ENCODE assay signal across 26 cellular contexts in genomic region chr5:298737-299125, GRCh38.
"Had no signal": no experiment of that assay in that cellular context is flagged by ENCODE, and none has a peak within 500 bp of the region (broad histone marks: within the 10 kb centered on the region; RNA-seq: fewer than 3 reads in every experiment).

No MANE protein-coding gene starts in this region.

- H3K27ac ChIP-seq: neural progenitor cell, ovary, parathyroid adenoma, psoas muscle, right lobe of liver, stomach, thoracic aorta, thyroid gland, tibial nerve, upper lobe of left lung, vagina had no signal

- ATAC-seq: natural killer cell; psoas muscle; right cardiac atrium; right lobe of liver; stimulated activated effector memory CD8-positive, alpha-beta T cell treated with anti-CD3 and anti-CD28 coated beads, Interleukin-12 subunit alpha, Interleukin-12 subunit beta, amount 100 ng/mL, for 72 hours; stimulated activated naive B cell treated with anti-CD40 and anti-IgM and Interleukin-4, amounts not matched to agents 10 μg/mL and 1 μg/mL and 100 μg/mL, for 72 hours had no signal

- H3K9me3 ChIP-seq: ovary, psoas muscle, right lobe of liver, stomach, thoracic aorta, thyroid gland, tibial nerve, upper lobe of left lung, vagina had no signal

- H2AFZ ChIP-seq: neural progenitor cell, parathyroid adenoma had no signal

- H3K27me3 ChIP-seq: neural progenitor cell, ovary, right lobe of liver, stomach, thyroid gland, tibial nerve, upper lobe of left lung, vagina had no signal

- DNase-seq: natural killer cell; occipital lobe; ovary; small intestine; stimulated activated CD4-positive, alpha-beta T cell treated with anti-CD3 and anti-CD28 coated beads, Interleukin-15, amount 100 ng/mL, for 24 hours; stimulated activated CD4-positive, alpha-beta T cell treated with anti-CD3 and anti-CD28 coated beads, Interleukin-2, amount 100 ng/mL, for 24 hours; stimulated activated CD4-positive, alpha-beta T cell treated with anti-CD3 and anti-CD28 coated beads, Interleukin-2, amount 100 ng/mL, for 48 hours; stimulated activated CD4-positive, alpha-beta T cell treated with anti-CD3 and anti-CD28 coated beads, Interleukin-4, amount 100 ng/mL, for 24 hours; stimulated activated naive B cell treated with anti-CD40 and anti-IgM and Interleukin-4, amounts not matched to agents 10 μg/mL and 1 μg/mL and 100 μg/mL, for 72 hours; stimulated activated naive CD4-positive, alpha-beta T cell treated with Interleukin-2 at 50 U/mL for 16 hours; stomach; thyroid gland; trophoblast cell; upper lobe of left lung had no signal

- H3K4me3 ChIP-seq: neural progenitor cell, ovary, psoas muscle, right lobe of liver, stomach, thoracic aorta, thyroid gland, tibial nerve, upper lobe of left lung, vagina had no signal

- H3K27ac Mint-ChIP-seq: natural killer cell; progenitor cell of endocrine pancreas; stimulated activated effector memory CD8-positive, alpha-beta T cell treated with anti-CD3 and anti-CD28 coated beads, Interleukin-12 subunit alpha, Interleukin-12 subunit beta, amount 100 ng/mL, for 72 hours; stimulated activated naive CD8-positive, alpha-beta T cell treated with anti-CD3 and anti-CD28 coated beads, Interleukin-15, Interleukin-2, amounts not matched to agents 100 ng/mL and 50 ng/mL, for 24 hours had no signal

- H3K9me3 Mint-ChIP-seq: natural killer cell; nephron; neural progenitor cell; stimulated activated effector memory CD8-positive, alpha-beta T cell treated with anti-CD3 and anti-CD28 coated beads, Interleukin-12 subunit alpha, Interleukin-12 subunit beta, amount 100 ng/mL, for 72 hours; stimulated activated naive B cell treated with anti-CD40 and anti-IgM and Interleukin-4, amounts not matched to agents 10 μg/mL and 1 μg/mL and 100 μg/mL, for 72 hours; stimulated activated naive CD8-positive, alpha-beta T cell treated with anti-CD3 and anti-CD28 coated beads, Interleukin-15, Interleukin-2, amounts not matched to agents 100 ng/mL and 50 ng/mL, for 24 hours had no signal

- H3K27me3 Mint-ChIP-seq: progenitor cell of endocrine pancreas; stimulated activated naive B cell treated with anti-CD40 and anti-IgM and Interleukin-4, amounts not matched to agents 10 μg/mL and 1 μg/mL and 100 μg/mL, for 72 hours; stimulated activated naive CD8-positive, alpha-beta T cell treated with anti-CD3 and anti-CD28 coated beads, Interleukin-15, Interleukin-2, amounts not matched to agents 100 ng/mL and 50 ng/mL, for 24 hours had no signal

- H3K9ac ChIP-seq: neural progenitor cell, parathyroid adenoma had no signal

- H3K36me3 ChIP-seq: neural progenitor cell, ovary, right lobe of liver, thoracic aorta, thyroid gland, tibial nerve, upper lobe of left lung, vagina had no signal

- H3K4me3 Mint-ChIP-seq: nephron; neural progenitor cell; stimulated activated effector memory CD8-positive, alpha-beta T cell treated with anti-CD3 and anti-CD28 coated beads, Interleukin-12 subunit alpha, Interleukin-12 subunit beta, amount 100 ng/mL, for 72 hours; stimulated activated naive B cell treated with anti-CD40 and anti-IgM and Interleukin-4, amounts not matched to agents 10 μg/mL and 1 μg/mL and 100 μg/mL, for 72 hours; stimulated activated naive CD8-positive, alpha-beta T cell treated with anti-CD3 and anti-CD28 coated beads, Interleukin-15, Interleukin-2, amounts not matched to agents 100 ng/mL and 50 ng/mL, for 24 hours had no signal

- H3K4me1 ChIP-seq: parathyroid adenoma, psoas muscle, right lobe of liver, thyroid gland, tibial nerve, upper lobe of left lung, vagina had no signal

- H3K36me3 Mint-ChIP-seq: natural killer cell; stimulated activated effector memory CD8-positive, alpha-beta T cell treated with anti-CD3 and anti-CD28 coated beads, Interleukin-12 subunit alpha, Interleukin-12 subunit beta, amount 100 ng/mL, for 72 hours had no signal
